Comparison of ENCODE assay signal across 26 cellular contexts in genomic region chr2:79011485-79011884, GRCh38. TPM values are rescaled to one million over a fixed set of nuclear protein-coding genes. Genes with fewer than 3 reads are reported as not detected.
"Had no signal": no experiment of that assay in that cellular context is flagged by ENCODE, and none has a peak within 500 bp of the region (broad histone marks: within the 10 kb centered on the region; RNA-seq: fewer than 3 reads in every experiment).

No MANE protein-coding gene starts in this region.

- H3K27me3 ChIP-seq: MG63 had no signal

- H3K36me3 ChIP-seq: MG63 had no signal

- H3K27ac ChIP-seq: HL-60, RWPE1 had no signal

- H3K36me3 Mint-ChIP-seq: T-cell had no signal

- DNase-seq: KBM-7, MG63, NCI-H1048, NCI-H1105, NCI-H1417, NCI-H1436 treated with DMSO at 0.1 percent for 48 hours, NCI-H1694, NCI-H187 treated with DMSO at 0.1 percent for 48 hours, NCI-H2029 treated with DMSO at 0.1 percent for 48 hours, NCI-H2171 treated with DMSO at 0.1 percent for 48 hours, NCI-H2227 treated with DMSO at 0.1 percent for 48 hours, NCI-H446, NCI-H510A, NCI-H524 treated with DMSO at 0.1 percent for 48 hours, NCI-H69, NCI-H774, PC-3, SHP77, SK-N-SH, SW 1271, T-cell had no signal

- H3K4me3 ChIP-seq: MG63 had no signal

- H3K27me3 Mint-ChIP-seq: IgD-negative memory B cell, T-cell had no signal

- H3K4me3 Mint-ChIP-seq: IgD-negative memory B cell, T-cell had no signal

- H3K4me2 ChIP-seq: SK-N-SH had no signal

- H3K9me3 ChIP-seq: MG63, SK-N-SH had no signal

- H3K4me1 Mint-ChIP-seq: IgD-negative memory B cell, T-cell had no signal

- H3K27ac Mint-ChIP-seq: IgD-negative memory B cell, T-cell had no signal

- ATAC-seq: Panc1, PC-3, T-cell had no signal

- H3K9ac ChIP-seq: SK-N-SH had no signal

RNA-seq across cellular contexts. Expression of gene REG3G, which starts 14.0 kb away (rescaled TPM):
- total RNA-seq: PC-3, SK-MEL-5 had no signal
- polyA plus RNA-seq: IgD-negative memory B cell, SK-N-SH had no signal
